Comparison of ENCODE assay signal across 26 cellular contexts in the genomic region with DNA sequence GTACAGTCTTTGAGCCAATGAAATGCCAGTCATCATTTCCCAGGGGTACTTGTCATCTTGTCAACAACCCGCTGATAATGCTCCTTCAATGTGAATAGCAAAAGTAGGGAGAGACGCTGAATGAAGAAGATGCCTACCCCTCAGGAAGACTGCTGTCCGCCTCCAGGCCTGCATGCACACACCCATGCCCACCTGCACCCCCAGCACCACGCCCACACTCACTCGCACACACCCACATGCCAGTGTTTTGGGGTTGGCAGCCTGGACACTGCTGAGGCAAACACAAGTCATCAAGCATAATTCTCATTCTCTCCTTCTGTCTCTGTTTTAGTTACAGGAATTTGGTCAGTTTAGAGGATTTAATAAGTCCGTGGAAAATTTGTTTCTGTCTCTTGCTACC.
A peak's percentile ranks its signal among the peaks of the same experiment; 100 is the strongest.
DNase-seq lines count a peak whose midpoint lies in the region; ATAC-seq and TF ChIP-seq lines count a peak whose summit lies in the region.
"Had no signal": no experiment of that assay in that cellular context is flagged by ENCODE, and none has a peak within 500 bp of the region (broad histone marks: within the 10 kb centered on the region; RNA-seq: fewer than 3 reads in every experiment).

No MANE protein-coding gene starts in this region.

- no peak overlapping the region for H3K27ac ChIP-seq in HEK293 (ENCODE audit: extremely low read depth, low read depth, low read length)
- H3K27ac ChIP-seq: KMS-11, PC-9, right atrium auricular region, stomach, tibial artery had no signal

- H3K27me3 Mint-ChIP-seq in glutamatergic neuron (ENCODE audit: unreplicated experiment): no peaks in the 10 kb centered on the region
- H3K27me3 Mint-ChIP-seq in stimulated activated memory B cell treated with anti-CD40 and anti-IgM and Interleukin-4, amounts not matched to agents 10 μg/mL and 1 μg/mL and 100 μg/mL, for 72 hours: no peaks in the 10 kb centered on the region
- no peaks in the 10 kb centered on the region for H3K27me3 Mint-ChIP-seq in stimulated activated naive B cell treated with anti-CD40 and anti-IgM and Interleukin-4, amounts not matched to agents 10 μg/mL and 1 μg/mL and 100 μg/mL, for 72 hours
- H3K27me3 Mint-ChIP-seq: activated CD4-positive, alpha-beta T cell treated with anti-CD3 and anti-CD28 coated beads for 36 hours; dendritic cell treated with granulocyte-macrophage colony-stimulating factor and Interleukin-4, amounts not matched to agents 40 ng/mL and 50 ng/mL, for 4 days had no signal

- no peaks in the 10 kb centered on the region for H3K9me3 ChIP-seq in HEK293 (ENCODE audit: control insufficient read depth, insufficient read depth, low read depth, low read length)
- H3K9me3 ChIP-seq: HAP-1, right atrium auricular region, SK-N-SH, stomach, tibial artery had no signal

- H3K4me3 Mint-ChIP-seq in glutamatergic neuron (ENCODE audit: unreplicated experiment): no peak overlapping the region
- no peak overlapping the region for H3K4me3 Mint-ChIP-seq in stimulated activated memory B cell treated with anti-CD40 and anti-IgM and Interleukin-4, amounts not matched to agents 10 μg/mL and 1 μg/mL and 100 μg/mL, for 72 hours
- H3K4me3 Mint-ChIP-seq in stimulated activated naive B cell treated with anti-CD40 and anti-IgM and Interleukin-4, amounts not matched to agents 10 μg/mL and 1 μg/mL and 100 μg/mL, for 72 hours: no peak overlapping the region
- H3K4me3 Mint-ChIP-seq: activated CD4-positive, alpha-beta T cell treated with anti-CD3 and anti-CD28 coated beads for 36 hours; activated T-cell treated with anti-CD3 and anti-CD28 coated beads, Interleukin-2, amount 50 U/mL, for 4 hours; dendritic cell treated with granulocyte-macrophage colony-stimulating factor and Interleukin-4, amounts not matched to agents 40 ng/mL and 50 ng/mL, for 4 days; mesothelial cell of epicardium had no signal

- no peaks in the 10 kb centered on the region for H3K4me1 ChIP-seq in HEK293 (ENCODE audit: control insufficient read depth, insufficient read depth, low read length)
- H3K4me1 ChIP-seq: HAP-1 had no signal

- TF ChIP-seq CTCF in HEK293 (tag by site-specific recombination; IDR thresholded peaks at IDR 0.05): no peak
- TF ChIP-seq CTCF in glutamatergic neuron (IDR thresholded peaks at IDR 0.05; ENCODE audit: partially characterized antibody, unreplicated experiment): no peak

- peak; percentile 40 for DNase-seq in activated CD8-positive, alpha-beta memory T cell treated with anti-CD3 and anti-CD28 coated beads for 24 hours
- no peak for DNase-seq in activated CD8-positive, alpha-beta memory T cell treated with anti-CD3 and anti-CD28 coated beads, Interleukin-2, amount 50 U/mL, for 48 hours
- DNase-seq in glutamatergic neuron: no peak
- DNase-seq in stimulated activated naive B cell treated with anti-CD40 and anti-IgM and Interleukin-4, amounts not matched to agents 10 μg/mL and 1 μg/mL and 100 μg/mL, for 72 hours: no peak
- DNase-seq: activated CD4-positive, alpha-beta T cell treated with anti-CD3 and anti-CD28 coated beads for 36 hours; activated T-cell treated with anti-CD3 and anti-CD28 coated beads, Interleukin-2, amount 50 U/mL, for 4 hours; central memory CD4-positive, alpha-beta T cell; head of caudate nucleus; left ventricle myocardium superior; NCI-H146; NCI-H526; PC-9; SK-N-SH; stomach had no signal

- H3K4me1 Mint-ChIP-seq in glutamatergic neuron (ENCODE audit: low read depth, unreplicated experiment): peaks cover 23% of the 10 kb centered on the region
- peaks cover 47% of the 10 kb centered on the region for H3K4me1 Mint-ChIP-seq in stimulated activated memory B cell treated with anti-CD40 and anti-IgM and Interleukin-4, amounts not matched to agents 10 μg/mL and 1 μg/mL and 100 μg/mL, for 72 hours
- H3K4me1 Mint-ChIP-seq in stimulated activated naive B cell treated with anti-CD40 and anti-IgM and Interleukin-4, amounts not matched to agents 10 μg/mL and 1 μg/mL and 100 μg/mL, for 72 hours: peaks cover 34 to 59% of the 10 kb centered on the region in 2 donors

- no peak for ATAC-seq in stimulated activated memory B cell treated with anti-CD40 and anti-IgM and Interleukin-4, amounts not matched to agents 10 μg/mL and 1 μg/mL and 100 μg/mL, for 72 hours
- no peak for ATAC-seq in GM18498 (IDR thresholded peaks at IDR 0.05; ENCODE audit: unreplicated experiment)
- no peak for ATAC-seq in stimulated activated naive B cell treated with anti-CD40 and anti-IgM and Interleukin-4, amounts not matched to agents 10 μg/mL and 1 μg/mL and 100 μg/mL, for 72 hours (replicated peaks)
- ATAC-seq: activated CD4-positive, alpha-beta T cell treated with anti-CD3 and anti-CD28 coated beads for 36 hours; activated T-cell treated with anti-CD3 and anti-CD28 coated beads, Interleukin-2, amount 50 U/mL, for 4 hours; esophagus mucosa; left ventricle myocardium superior; Right ventricle myocardium inferior had no signal

- no peaks in the 10 kb centered on the region for H3K36me3 ChIP-seq in HEK293 (ENCODE audit: control insufficient read depth in 2 of 2, insufficient read depth in 1 of 2, low read length in 2 of 2)
- H3K36me3 ChIP-seq: HAP-1, right atrium auricular region, tibial artery had no signal

- H3K27ac Mint-ChIP-seq in glutamatergic neuron (ENCODE audit: unreplicated experiment): peak overlapping the region; percentile 52
- peak overlapping the region; percentile 97 for H3K27ac Mint-ChIP-seq in stimulated activated memory B cell treated with anti-CD40 and anti-IgM and Interleukin-4, amounts not matched to agents 10 μg/mL and 1 μg/mL and 100 μg/mL, for 72 hours
- H3K27ac Mint-ChIP-seq in stimulated activated naive B cell treated with anti-CD40 and anti-IgM and Interleukin-4, amounts not matched to agents 10 μg/mL and 1 μg/mL and 100 μg/mL, for 72 hours: no peak overlapping the region
- H3K27ac Mint-ChIP-seq: activated CD4-positive, alpha-beta T cell treated with anti-CD3 and anti-CD28 coated beads for 36 hours; dendritic cell treated with granulocyte-macrophage colony-stimulating factor and Interleukin-4, amounts not matched to agents 40 ng/mL and 50 ng/mL, for 4 days; mesothelial cell of epicardium had no signal

- POLR2A ChIA-PET in HEK293 (lab: Yijun Ruan, JAX): no interaction called here

- peaks cover 3% of the 10 kb centered on the region for H3K36me3 Mint-ChIP-seq in glutamatergic neuron (ENCODE audit: unreplicated experiment)
- H3K36me3 Mint-ChIP-seq in stimulated activated memory B cell treated with anti-CD40 and anti-IgM and Interleukin-4, amounts not matched to agents 10 μg/mL and 1 μg/mL and 100 μg/mL, for 72 hours: peaks cover 18% of the 10 kb centered on the region
- H3K36me3 Mint-ChIP-seq in stimulated activated naive B cell treated with anti-CD40 and anti-IgM and Interleukin-4, amounts not matched to agents 10 μg/mL and 1 μg/mL and 100 μg/mL, for 72 hours: peaks cover 15 to 24% of the 10 kb centered on the region in 2 donors

- CTCF ChIA-PET in HEK293 (lab: Yijun Ruan, JAX): no interaction called here

- no peak overlapping the region for H3K4me3 ChIP-seq in HEK293 (ENCODE audit: low read depth, low read length)
- H3K4me3 ChIP-seq: HAP-1, PC-9, right atrium auricular region, smooth muscle cell, stomach, tibial artery had no signal

- H3K9me3 Mint-ChIP-seq in glutamatergic neuron (ENCODE audit: unreplicated experiment): peaks cover 1% of the 10 kb centered on the region
- no peaks in the 10 kb centered on the region for H3K9me3 Mint-ChIP-seq in stimulated activated memory B cell treated with anti-CD40 and anti-IgM and Interleukin-4, amounts not matched to agents 10 μg/mL and 1 μg/mL and 100 μg/mL, for 72 hours
- peaks cover 0 to 3% of the 10 kb centered on the region in 2 donors for H3K9me3 Mint-ChIP-seq in stimulated activated naive B cell treated with anti-CD40 and anti-IgM and Interleukin-4, amounts not matched to agents 10 μg/mL and 1 μg/mL and 100 μg/mL, for 72 hours
- H3K9me3 Mint-ChIP-seq: activated T-cell treated with anti-CD3 and anti-CD28 coated beads, Interleukin-2, amount 50 U/mL, for 4 hours; dendritic cell treated with granulocyte-macrophage colony-stimulating factor and Interleukin-4, amounts not matched to agents 40 ng/mL and 50 ng/mL, for 4 days; mesothelial cell of epicardium had no signal

TF ChIP-seq in HEK293, 187 proteins besides CTCF, POLR2A, EP300 and RAD21 (continues in another document):
- TF ChIP-seq KLF10 (tag by site-specific recombination; IDR thresholded peaks at IDR 0.05) (no peak), ZNF768 (tag by site-specific recombination; IDR thresholded peaks at IDR 0.05) (no peak)
- TF ChIP-seq, protein P1, sequence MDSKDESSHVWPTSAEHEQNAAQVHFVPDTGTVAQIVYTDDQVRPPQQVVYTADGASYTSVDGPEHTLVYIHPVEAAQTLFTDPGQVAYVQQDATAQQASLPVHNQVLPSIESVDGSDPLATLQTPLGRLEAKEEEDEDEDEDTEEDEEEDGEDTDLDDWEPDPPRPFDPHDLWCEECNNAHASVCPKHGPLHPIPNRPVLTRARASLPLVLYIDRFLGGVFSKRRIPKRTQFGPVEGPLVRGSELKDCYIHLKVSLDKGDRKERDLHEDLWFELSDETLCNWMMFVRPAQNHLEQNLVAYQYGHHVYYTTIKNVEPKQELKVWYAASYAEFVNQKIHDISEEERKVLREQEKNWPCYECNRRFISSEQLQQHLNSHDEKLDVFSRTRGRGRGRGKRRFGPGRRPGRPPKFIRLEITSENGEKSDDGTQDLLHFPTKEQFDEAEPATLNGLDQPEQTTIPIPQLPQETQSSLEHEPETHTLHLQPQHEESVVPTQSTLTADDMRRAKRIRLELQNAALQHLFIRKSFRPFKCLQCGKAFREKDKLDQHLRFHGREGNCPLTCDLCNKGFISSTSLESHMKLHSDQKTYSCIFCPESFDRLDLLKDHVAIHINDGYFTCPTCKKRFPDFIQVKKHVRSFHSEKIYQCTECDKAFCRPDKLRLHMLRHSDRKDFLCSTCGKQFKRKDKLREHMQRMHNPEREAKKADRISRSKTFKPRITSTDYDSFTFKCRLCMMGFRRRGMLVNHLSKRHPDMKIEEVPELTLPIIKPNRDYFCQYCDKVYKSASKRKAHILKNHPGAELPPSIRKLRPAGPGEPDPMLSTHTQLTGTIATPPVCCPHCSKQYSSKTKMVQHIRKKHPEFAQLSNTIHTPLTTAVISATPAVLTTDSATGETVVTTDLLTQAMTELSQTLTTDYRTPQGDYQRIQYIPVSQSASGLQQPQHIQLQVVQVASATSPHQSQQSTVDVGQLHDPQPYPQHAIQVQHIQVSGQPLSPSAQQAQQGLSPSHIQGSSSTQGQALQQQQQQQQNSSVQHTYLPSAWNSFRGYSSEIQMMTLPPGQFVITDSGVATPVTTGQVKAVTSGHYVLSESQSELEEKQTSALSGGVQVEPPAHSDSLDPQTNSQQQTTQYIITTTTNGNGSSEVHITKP (tag by site-specific recombination; IDR thresholded peaks at IDR 0.05): no peak
